In the genomic region with DNA sequence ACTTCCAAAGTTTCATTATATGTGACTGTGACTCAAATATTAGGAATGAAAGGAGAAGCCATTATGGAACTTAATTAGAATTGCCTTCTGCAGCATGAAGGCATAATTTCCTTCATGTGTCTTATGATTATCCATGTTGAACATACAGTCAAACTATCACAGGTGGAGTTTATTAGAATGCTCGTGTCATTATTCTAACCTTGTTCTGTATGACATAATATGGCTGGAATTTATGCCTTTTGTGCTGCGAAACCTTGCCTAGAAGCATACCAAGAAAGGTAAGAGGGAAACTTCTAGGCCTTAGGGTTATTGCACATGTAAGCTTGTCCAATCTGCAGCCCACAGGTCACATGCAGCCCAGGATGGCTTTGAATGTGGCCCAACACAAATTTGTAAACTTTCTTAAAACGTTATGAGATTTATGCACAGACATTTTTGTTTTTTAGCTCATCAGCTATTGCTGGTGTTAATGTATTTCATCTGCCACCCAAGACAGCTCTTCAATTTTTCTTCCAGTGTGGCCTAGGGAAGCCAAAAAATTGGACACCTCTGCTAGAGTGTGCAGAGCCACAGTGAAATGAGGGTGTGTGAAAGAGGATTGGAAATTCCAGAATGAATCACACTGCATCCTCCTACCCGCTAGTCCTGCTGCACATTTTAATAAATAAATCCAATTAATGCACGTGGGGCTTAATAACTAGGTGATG, we compare ENCODE assay signal across 21 cellular contexts.
"Had no signal": no experiment of that assay in that cellular context is flagged by ENCODE, and none has a peak within 500 bp of the region (broad histone marks: within the 10 kb centered on the region; RNA-seq: fewer than 3 reads in every experiment).

No MANE protein-coding gene starts in this region.

- H3K27me3 ChIP-seq: cardiac muscle cell, hepatocyte, neutrophil, ovary, right atrium auricular region, thyroid gland had no signal

- FAIRE-seq: frontal cortex had no signal

- H3K36me3 ChIP-seq: cardiac muscle cell, neutrophil, ovary, prostate gland, right atrium auricular region, thyroid gland had no signal

- H3K79me2 ChIP-seq: hepatocyte had no signal

- H3K9me3 ChIP-seq: neutrophil, ovary, prostate gland, right atrium auricular region, thyroid gland had no signal

- ATAC-seq: activated naive CD4-positive, alpha-beta T cell treated with anti-CD3 and anti-CD28 coated beads, Interleukin-2, amount 50 U/mL, for 72 hours; activated T-helper 17 cell treated with anti-CD3 and anti-CD28 coated beads, Interleukin-2, amount 50 U/mL, for 72 hours; left cardiac atrium; WTC11 had no signal

- DNase-seq: activated CD8-positive, alpha-beta memory T cell treated with anti-CD3 and anti-CD28 coated beads, Interleukin-2, amount 50 U/mL, for 4 hours; activated T-cell treated with anti-CD3 and anti-CD28 coated beads, Interleukin-2, amount 50 U/mL, for 24 hours; cortex of kidney; endodermal cell; glutamatergic neuron; immature natural killer cell; left cardiac atrium; ovary; substantia nigra; T-helper 9 cell; thyroid gland had no signal

- H3K27ac ChIP-seq: cardiac muscle cell, epithelial cell of prostate, hepatocyte, neutrophil, ovary, prostate gland, right atrium auricular region, thyroid gland had no signal

- H2AFZ ChIP-seq: hepatocyte had no signal

- H3K4me3 ChIP-seq: cardiac muscle cell, hepatocyte, ovary, prostate gland, right atrium auricular region, thyroid gland had no signal

- H3K4me2 ChIP-seq: hepatocyte had no signal

- H3K4me1 ChIP-seq: prostate gland, right atrium auricular region, thyroid gland had no signal
